In the genomic region with DNA sequence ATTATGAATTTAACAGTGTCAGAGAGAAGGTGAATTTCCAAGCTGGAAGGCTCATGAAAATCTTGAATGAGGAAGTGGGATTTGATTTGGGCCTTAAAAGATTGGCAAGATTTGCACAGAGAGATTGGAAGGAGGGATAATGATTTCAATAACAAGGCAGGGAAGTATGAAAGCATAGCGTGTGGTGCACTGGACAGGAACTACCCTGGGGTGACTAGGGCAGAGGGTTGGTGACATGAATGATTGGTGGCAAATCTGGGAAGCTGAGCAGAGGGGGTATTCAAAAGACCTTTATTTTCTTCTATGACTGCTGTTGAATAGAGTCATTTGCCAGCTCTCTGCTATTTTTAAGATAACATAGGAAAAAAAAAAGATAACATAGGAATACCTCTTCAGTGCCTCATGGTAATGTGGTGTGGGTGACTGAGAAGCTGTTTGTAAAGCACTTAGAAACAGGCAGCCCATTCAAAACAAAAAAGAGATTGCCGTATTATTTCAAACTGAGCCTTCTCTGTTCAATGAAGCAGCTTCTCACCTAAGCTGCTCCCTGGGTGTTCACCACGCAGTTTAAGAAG, we compare ENCODE assay signal across 25 cellular contexts.
A peak's percentile ranks its signal among the peaks of the same experiment; 100 is the strongest.
DNase-seq lines count a peak whose midpoint lies in the region; ATAC-seq and TF ChIP-seq lines count a peak whose summit lies in the region.
"Had no signal": no experiment of that assay in that cellular context is flagged by ENCODE, and none has a peak within 500 bp of the region (broad histone marks: within the 10 kb centered on the region; RNA-seq: fewer than 3 reads in every experiment).

No MANE protein-coding gene starts in this region.

- H3K9ac ChIP-seq in mammary epithelial cell (ENCODE audit: insufficient read depth, low read length): no peak overlapping the region
- H3K9ac ChIP-seq: SK-N-SH had no signal

- in situ Hi-C loops in mammary epithelial cell (cut with MboI; ENCODE audit: low sequenced_read_pairs in 2 of 2): no loop called here

- dilution Hi-C loops in mammary epithelial cell (cut with HindIII; ENCODE audit: low sequenced_read_pairs): no loop called here

- intact Hi-C loops in breast epithelium (cut with DNase I; ENCODE audit: low total_unique reads) (no loop called here), mammary epithelial cell (cut with micrococcal nuclease) (no loop called here)

- no peak for DNase-seq in breast epithelium (ENCODE audit: low spot score in 2 of 2)
- DNase-seq in mammary epithelial cell: no peak
- DNase-seq in RPMI7951 (ENCODE audit: low read depth): peak; percentile 29
- no peak for DNase-seq in mesothelial cell of epicardium (ENCODE audit: low spot score in 2 of 2, unreplicated experiment in 2 of 2)
- no peak for DNase-seq in type B pancreatic cell (ENCODE audit: extremely low spot score, unreplicated experiment)
- DNase-seq in NOMO-1 (lab: John Stamatoyannopoulos, UW; ENCODE audit: unreplicated experiment in 2 of 2): no peak
- DNase-seq in stimulated activated naive B cell treated with anti-CD40 and anti-IgM and Interleukin-4, amounts not matched to agents 10 μg/mL and 1 μg/mL and 100 μg/mL, for 72 hours: no peak
- no peak for DNase-seq in NCI-H1436 treated with DMSO at 0.1 percent for 48 hours (lab: John Stamatoyannopoulos, UW)
- DNase-seq: AML-193; Caco-2; EL; H7; HFFc6; KBM-7; NCI-H1105; NCI-H1694; NCI-H2081 treated with DMSO at 0.1 percent for 48 hours; NCI-H446 treated with DMSO at 0.1 percent for 48 hours; NCI-H748 treated with DMSO at 0.1 percent for 48 hours; NK-92 treated with Interleukin-12 subunit alpha and Interleukin-12 subunit beta, amount 100 ng/mL, for 24 hours; Right ventricle myocardium superior; SK-N-SH had no signal

- peaks cover 18% of the 10 kb centered on the region for H3K4me1 Mint-ChIP-seq in mesothelial cell of epicardium
- H3K4me1 Mint-ChIP-seq in type B pancreatic cell (ENCODE audit: unreplicated experiment): peaks cover 14% of the 10 kb centered on the region
- no peaks in the 10 kb centered on the region for H3K4me1 Mint-ChIP-seq in stimulated activated naive B cell treated with anti-CD40 and anti-IgM and Interleukin-4, amounts not matched to agents 10 μg/mL and 1 μg/mL and 100 μg/mL, for 72 hours
- H3K4me1 Mint-ChIP-seq: CD14-positive monocyte had no signal

- no peaks in the 10 kb centered on the region for H4K20me1 ChIP-seq in mammary epithelial cell (ENCODE audit: insufficient read depth, low read length)

- H2AFZ ChIP-seq in mammary epithelial cell (ENCODE audit: low read depth, low read length): no peak overlapping the region

- H3K36me3 Mint-ChIP-seq in mesothelial cell of epicardium (no peaks in the 10 kb centered on the region), type B pancreatic cell (no peaks in the 10 kb centered on the region)
- H3K36me3 Mint-ChIP-seq in stimulated activated naive B cell treated with anti-CD40 and anti-IgM and Interleukin-4, amounts not matched to agents 10 μg/mL and 1 μg/mL and 100 μg/mL, for 72 hours: no peaks in the 10 kb centered on the region
- H3K36me3 Mint-ChIP-seq: CD14-positive monocyte had no signal

- TF ChIP-seq CTCF in breast epithelium (IDR thresholded peaks at IDR 0.05) (no peak), mammary epithelial cell (conservative IDR thresholded peaks at IDR 0.05 in 1 of 2, IDR thresholded peaks at IDR 0.05 in 1 of 2; ENCODE audit: extremely low read depth in 1 of 2, insufficient read depth in 1 of 2, low read depth in 1 of 2, low read length in 2 of 2) (no peak), mesothelial cell of epicardium (IDR thresholded peaks at IDR 0.05; ENCODE audit: unreplicated experiment) (no peak), type B pancreatic cell (conservative IDR thresholded peaks at IDR 0.05) (no peak)

- H3K27me3 Mint-ChIP-seq in mesothelial cell of epicardium (ENCODE audit: low read depth): no peaks in the 10 kb centered on the region
- no peaks in the 10 kb centered on the region for H3K27me3 Mint-ChIP-seq in type B pancreatic cell
- no peaks in the 10 kb centered on the region for H3K27me3 Mint-ChIP-seq in stimulated activated naive B cell treated with anti-CD40 and anti-IgM and Interleukin-4, amounts not matched to agents 10 μg/mL and 1 μg/mL and 100 μg/mL, for 72 hours

- H3K4me1 ChIP-seq in breast epithelium (peaks cover 0 to 3% of the 10 kb centered on the region in 2 donors), mammary epithelial cell (ENCODE audit: insufficient read depth, low read length) (no peaks in the 10 kb centered on the region)
- H3K4me1 ChIP-seq: Caco-2 had no signal

- no TSS peak for BruUV-seq in mammary epithelial cell (replicated peaks; lab: Mats Ljungman, UMichigan)

- H3K27ac Mint-ChIP-seq in mesothelial cell of epicardium (peak overlapping the region; percentile 74), type B pancreatic cell (peak overlapping the region; percentile 78)
- H3K27ac Mint-ChIP-seq in stimulated activated naive B cell treated with anti-CD40 and anti-IgM and Interleukin-4, amounts not matched to agents 10 μg/mL and 1 μg/mL and 100 μg/mL, for 72 hours: no peak overlapping the region
- H3K27ac Mint-ChIP-seq: CD14-positive monocyte, HFFc6 had no signal

- H3K36me3 ChIP-seq in breast epithelium (no peaks in the 10 kb centered on the region), mammary epithelial cell (ENCODE audit: insufficient read depth, low read length) (no peaks in the 10 kb centered on the region)

- 77% methylated on average over 3 of the region's 3 CpGs for WGBS in mammary epithelial cell (ENCODE audit: low coverage, missing lambda C conversion rate)

- TF ChIP-seq POLR2A in breast epithelium (IDR thresholded peaks at IDR 0.05): no peak

- no peaks in the 10 kb centered on the region for H3K79me2 ChIP-seq in mammary epithelial cell (ENCODE audit: insufficient read depth, low read length)

- H3K27ac ChIP-seq in breast epithelium (peak overlapping the region; percentile 73 to 77), mammary epithelial cell (ENCODE audit: insufficient read depth, low read depth, low read length) (no peak overlapping the region)
- H3K27ac ChIP-seq: 22Rv1 had no signal

- no peak for ATAC-seq in stimulated activated naive B cell treated with anti-CD40 and anti-IgM and Interleukin-4, amounts not matched to agents 10 μg/mL and 1 μg/mL and 100 μg/mL, for 72 hours (replicated peaks)
- ATAC-seq: HepG2 had no signal

- CTCF ChIA-PET in mammary epithelial cell (lab: Charles Lee; ENCODE audit: low non-redundant PET): no interaction called here

- H3K4me3 ChIP-seq in breast epithelium (no peak overlapping the region), mammary epithelial cell (replicated peaks in 1 of 3; ENCODE audit: insufficient read depth in 1 of 3, low read depth in 2 of 3, low read length in 3 of 3) (no peak overlapping the region)

- H3K27me3 ChIP-seq in breast epithelium (no peaks in the 10 kb centered on the region), mammary epithelial cell (ENCODE audit: insufficient read depth, low read length) (no peaks in the 10 kb centered on the region)

- no peak overlapping the region for H3K4me3 Mint-ChIP-seq in mesothelial cell of epicardium
- H3K4me3 Mint-ChIP-seq in type B pancreatic cell: peak overlapping the region; percentile 1
- no peak overlapping the region for H3K4me3 Mint-ChIP-seq in stimulated activated naive B cell treated with anti-CD40 and anti-IgM and Interleukin-4, amounts not matched to agents 10 μg/mL and 1 μg/mL and 100 μg/mL, for 72 hours
- H3K4me3 Mint-ChIP-seq: CD14-positive monocyte, HFFc6 had no signal

- no peak overlapping the region for H3K4me2 ChIP-seq in mammary epithelial cell (ENCODE audit: insufficient read depth, low read depth, low read length)
- H3K4me2 ChIP-seq: SK-N-SH had no signal

- no peaks in the 10 kb centered on the region for H3K9me3 ChIP-seq in breast epithelium
- H3K9me3 ChIP-seq in mammary epithelial cell (replicated peaks; ENCODE audit: insufficient read depth, low read length): no peaks in the 10 kb centered on the region
- H3K9me3 ChIP-seq: Caco-2, SK-N-SH had no signal

- H3K9me3 Mint-ChIP-seq in mesothelial cell of epicardium (no peaks in the 10 kb centered on the region), type B pancreatic cell (no peaks in the 10 kb centered on the region)
- H3K9me3 Mint-ChIP-seq in stimulated activated naive B cell treated with anti-CD40 and anti-IgM and Interleukin-4, amounts not matched to agents 10 μg/mL and 1 μg/mL and 100 μg/mL, for 72 hours: no peaks in the 10 kb centered on the region
